ENCODE assay signal across 27 cellular contexts in genomic region chr15:79058260-79058850, GRCh38. TPM values are rescaled to one million over a fixed set of nuclear protein-coding genes. Genes with fewer than 3 reads are reported as not detected.
"Had no signal": no experiment of that assay in that cellular context is flagged by ENCODE, and none has a peak within 500 bp of the region (broad histone marks: within the 10 kb centered on the region; RNA-seq: fewer than 3 reads in every experiment).

No MANE protein-coding gene starts in this region.

- H3K4me1 Mint-ChIP-seq: memory B cell; nephron progenitor cell; neural progenitor cell; stimulated activated naive B cell treated with anti-CD40 and anti-IgM and Interleukin-4, amounts not matched to agents 10 μg/mL and 1 μg/mL and 100 μg/mL, for 72 hours had no signal

- H3K4me2 ChIP-seq: hepatocyte, neural progenitor cell had no signal

- ATAC-seq: heart right ventricle; mucosa of descending colon; naive thymus-derived CD4-positive, alpha-beta T cell; right cardiac atrium; sciatic nerve; stimulated activated naive B cell treated with anti-CD40 and anti-IgM and Interleukin-4, amounts not matched to agents 10 μg/mL and 1 μg/mL and 100 μg/mL, for 72 hours; stimulated activated naive CD8-positive, alpha-beta T cell treated with anti-CD3 and anti-CD28 coated beads, Interleukin-15, Interleukin-2, amounts not matched to agents 100 U/mL and 50 U/mL, for 24 hours had no signal

- H3K36me3 Mint-ChIP-seq: memory B cell; naive thymus-derived CD4-positive, alpha-beta T cell; neural progenitor cell had no signal

- H3K4me1 ChIP-seq: heart right ventricle, left ventricle myocardium inferior, prostate gland, stomach, testis, thyroid gland, transverse colon, upper lobe of left lung, vagina had no signal

- H3K27ac ChIP-seq: heart right ventricle, hepatocyte, left ventricle myocardium inferior, neural progenitor cell, ovary, prostate gland, stomach, testis, thyroid gland, transverse colon, upper lobe of left lung, vagina had no signal

- H3K9me3 ChIP-seq: heart right ventricle, left ventricle myocardium inferior, mucosa of descending colon, ovary, prostate gland, stomach, testis, thyroid gland, transverse colon, upper lobe of left lung, vagina had no signal

- H3K4me3 Mint-ChIP-seq: memory B cell; naive thymus-derived CD4-positive, alpha-beta T cell; nephron progenitor cell; neural progenitor cell; stimulated activated naive B cell treated with anti-CD40 and anti-IgM and Interleukin-4, amounts not matched to agents 10 μg/mL and 1 μg/mL and 100 μg/mL, for 72 hours had no signal

- H3K9ac ChIP-seq: neural progenitor cell had no signal

- H3K9me3 Mint-ChIP-seq: memory B cell; nephron progenitor cell; neural progenitor cell; stimulated activated naive B cell treated with anti-CD40 and anti-IgM and Interleukin-4, amounts not matched to agents 10 μg/mL and 1 μg/mL and 100 μg/mL, for 72 hours had no signal

- H3K4me3 ChIP-seq: heart right ventricle, hepatocyte, left ventricle myocardium inferior, mucosa of descending colon, neural progenitor cell, ovary, prostate gland, stomach, testis, thyroid gland, transverse colon, upper lobe of left lung, vagina had no signal

- DNase-seq: heart right ventricle; islet precursor cell; left ventricle myocardium inferior; midbrain; mucosa of descending colon; naive thymus-derived CD4-positive, alpha-beta T cell; nephron progenitor cell; ovary; retina; right cardiac atrium; small intestine; stimulated activated CD4-positive, alpha-beta T cell treated with anti-CD3 and anti-CD28 coated beads, Interleukin-1b, Interleukin-23, amount 100 ng/mL, for 48 hours; stimulated activated CD4-positive, alpha-beta T cell treated with anti-CD3 and anti-CD28 coated beads, Interleukin-4, amount 100 ng/mL, for 1 hour; stimulated activated naive B cell treated with anti-CD40 and anti-IgM and Interleukin-4, amounts not matched to agents 10 μg/mL and 1 μg/mL and 100 μg/mL, for 72 hours; stimulated activated naive CD8-positive, alpha-beta T cell treated with anti-CD3 and anti-CD28 coated beads, Interleukin-15, Interleukin-2, amounts not matched to agents 100 U/mL and 50 U/mL, for 24 hours; stomach; testis; thyroid gland; transverse colon had no signal

- H3K36me3 ChIP-seq: heart right ventricle, left ventricle myocardium inferior, neural progenitor cell, ovary, prostate gland, stomach, thyroid gland, transverse colon, upper lobe of left lung, vagina had no signal

- H2AFZ ChIP-seq: hepatocyte, neural progenitor cell had no signal

- H3K27me3 ChIP-seq: ovary, testis, thyroid gland, transverse colon, upper lobe of left lung, vagina had no signal

- H3K27ac Mint-ChIP-seq: memory B cell; naive thymus-derived CD4-positive, alpha-beta T cell; nephron progenitor cell; neural progenitor cell; stimulated activated naive B cell treated with anti-CD40 and anti-IgM and Interleukin-4, amounts not matched to agents 10 μg/mL and 1 μg/mL and 100 μg/mL, for 72 hours had no signal

RNA-seq across cellular contexts. Expression of gene RASGRF1, which starts 32.2 kb away (rescaled TPM):
- total RNA-seq: left ventricle myocardium inferior, mesenteric fat pad, vagina had no signal
- polyA plus RNA-seq: naive thymus-derived CD4-positive, alpha-beta T cell had no signal
